ENCODE assay signal across 8 cellular contexts in the genomic region with DNA sequence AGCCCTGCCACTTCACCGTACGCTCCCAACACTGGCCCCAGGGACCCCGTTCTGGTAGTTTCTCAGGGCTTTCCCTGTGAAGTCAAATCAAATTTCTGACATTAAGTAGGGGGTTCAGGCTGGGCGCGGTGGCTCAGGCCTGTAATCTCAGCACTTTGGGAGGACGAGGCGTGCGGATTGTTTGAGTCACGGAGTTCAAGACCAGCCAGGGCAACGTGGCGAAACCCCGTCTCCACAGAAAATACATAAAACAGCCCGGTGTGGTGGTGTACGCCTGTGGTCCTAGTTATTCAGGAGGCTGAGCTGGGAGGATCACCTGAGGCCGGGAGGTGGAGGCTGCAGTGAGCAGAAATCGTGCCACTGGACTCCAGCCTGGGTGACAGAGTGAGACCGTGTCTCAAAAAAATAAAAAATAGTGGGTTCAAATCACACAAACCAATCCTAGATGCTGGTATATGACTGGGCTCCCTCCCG.
DNase-seq lines count a peak whose midpoint lies in the region; ATAC-seq lines count a peak whose summit lies in the region.

No MANE protein-coding gene starts in this region.

- ATAC-seq in GM21360 (IDR thresholded peaks at IDR 0.05; ENCODE audit: unreplicated experiment): no peak

- no peaks in the 10 kb centered on the region for H3K27me3 ChIP-seq in NT2/D1 (ENCODE audit: insufficient read depth, insufficient read length)
- H3K27me3 ChIP-seq in adipocyte (replicated peaks; ENCODE audit: control insufficient read depth, insufficient read depth, low read length): no peaks in the 10 kb centered on the region
- no peaks in the 10 kb centered on the region for H3K27me3 ChIP-seq in layer of hippocampus (ENCODE audit: control insufficient read depth, insufficient read depth, low read length)

- H3K9ac ChIP-seq in NT2/D1 (ENCODE audit: insufficient read length, low read depth) (peak overlapping the region; percentile 89), adipocyte (ENCODE audit: low read length) (peak overlapping the region; percentile 98)

- H3K9me3 ChIP-seq in NT2/D1 (ENCODE audit: insufficient read depth, low read length) (peaks cover 37% of the 10 kb centered on the region), adipocyte (ENCODE audit: control insufficient read depth, low read length) (no peaks in the 10 kb centered on the region)

- H3K4me1 ChIP-seq in NT2/D1 (ENCODE audit: insufficient read depth, insufficient read length) (peaks cover 11% of the 10 kb centered on the region), adipocyte (ENCODE audit: control insufficient read depth, insufficient read depth, low read length) (peaks cover 15% of the 10 kb centered on the region)

- DNase-seq in NT2/D1 (ENCODE audit: low read depth, low spot score) (no peak), adipocyte (ENCODE audit: low read depth) (no peak), EL (no peak), medulla oblongata (ENCODE audit: extremely low spot score) (no peak)
- DNase-seq in stimulated activated CD8-positive, alpha-beta memory T cell treated with anti-CD3 and anti-CD28 coated beads, Interleukin-4, amount 100 ng/mL, for 24 hours (ENCODE audit: low read depth): peak; percentile 25

- H3K27ac ChIP-seq in layer of hippocampus (ENCODE audit: low read depth, low read length): peak overlapping the region; percentile 89

- peaks cover 27% of the 10 kb centered on the region for H3K36me3 ChIP-seq in NT2/D1 (ENCODE audit: insufficient read depth, insufficient read length, low read length)
- no peaks in the 10 kb centered on the region for H3K36me3 ChIP-seq in adipocyte (ENCODE audit: control insufficient read depth, insufficient read depth, low read length, severe bottlenecking)

- peak overlapping the region; percentile 81 for H3K4me3 ChIP-seq in GM08714 (ENCODE audit: low read length)
- peak overlapping the region; percentile 91 for H3K4me3 ChIP-seq in NT2/D1 (ENCODE audit: insufficient read length, low read depth)
- H3K4me3 ChIP-seq in adipocyte (ENCODE audit: low read length): peak overlapping the region; percentile 92
